In the genomic region with DNA sequence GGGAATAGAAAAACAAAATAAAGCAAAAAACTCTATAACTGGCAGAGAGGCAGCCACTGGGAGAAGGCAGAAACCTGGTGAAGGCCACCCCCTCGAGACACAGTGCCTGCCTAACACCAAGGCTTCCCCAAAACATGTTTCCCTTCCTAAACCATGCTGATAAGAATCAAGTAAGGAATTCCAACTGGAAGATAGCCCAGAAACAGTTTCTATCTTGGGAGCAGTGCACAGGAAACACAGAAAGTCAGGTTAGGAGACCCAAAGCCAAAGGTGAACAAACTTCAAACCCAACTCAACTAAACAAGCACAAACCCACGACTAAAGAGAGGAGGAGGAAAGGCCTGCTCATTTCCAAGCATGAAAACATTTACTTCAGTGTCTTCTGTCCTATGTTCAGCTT, we compare ENCODE assay signal across 1 cellular context.
TF ChIP-seq lines count a peak whose summit lies in the region.

No MANE protein-coding gene starts in this region.

TF ChIP-seq in SK-N-SH treated with all-trans-retinoic acid at 6 μM for 48 hours, 23 proteins besides CTCF, POLR2A, EP300 and RAD21 (continued from another document):
- no peak for TF ChIP-seq CSDC2 (CRISPR knock-in tag; IDR thresholded peaks at IDR 0.05)
- TF ChIP-seq TCF4 (CRISPR knock-in tag; IDR thresholded peaks at IDR 0.05; ENCODE audit: borderline replicate concordance) = no peak
- TF ChIP-seq, protein P1, sequence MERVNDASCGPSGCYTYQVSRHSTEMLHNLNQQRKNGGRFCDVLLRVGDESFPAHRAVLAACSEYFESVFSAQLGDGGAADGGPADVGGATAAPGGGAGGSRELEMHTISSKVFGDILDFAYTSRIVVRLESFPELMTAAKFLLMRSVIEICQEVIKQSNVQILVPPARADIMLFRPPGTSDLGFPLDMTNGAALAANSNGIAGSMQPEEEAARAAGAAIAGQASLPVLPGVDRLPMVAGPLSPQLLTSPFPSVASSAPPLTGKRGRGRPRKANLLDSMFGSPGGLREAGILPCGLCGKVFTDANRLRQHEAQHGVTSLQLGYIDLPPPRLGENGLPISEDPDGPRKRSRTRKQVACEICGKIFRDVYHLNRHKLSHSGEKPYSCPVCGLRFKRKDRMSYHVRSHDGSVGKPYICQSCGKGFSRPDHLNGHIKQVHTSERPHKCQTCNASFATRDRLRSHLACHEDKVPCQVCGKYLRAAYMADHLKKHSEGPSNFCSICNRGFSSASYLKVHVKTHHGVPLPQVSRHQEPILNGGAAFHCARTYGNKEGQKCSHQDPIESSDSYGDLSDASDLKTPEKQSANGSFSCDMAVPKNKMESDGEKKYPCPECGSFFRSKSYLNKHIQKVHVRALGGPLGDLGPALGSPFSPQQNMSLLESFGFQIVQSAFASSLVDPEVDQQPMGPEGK (CRISPR knock-in tag; IDR thresholded peaks at IDR 0.05; ENCODE audit: borderline replicate concordance) = no peak
TF ChIP-seq in SK-N-SH treated with all-trans-retinoic acid at 6 μM for 48 hours: peak in this region for 0.
